Comparison of ENCODE assay signal across 8 cellular contexts in the genomic region with DNA sequence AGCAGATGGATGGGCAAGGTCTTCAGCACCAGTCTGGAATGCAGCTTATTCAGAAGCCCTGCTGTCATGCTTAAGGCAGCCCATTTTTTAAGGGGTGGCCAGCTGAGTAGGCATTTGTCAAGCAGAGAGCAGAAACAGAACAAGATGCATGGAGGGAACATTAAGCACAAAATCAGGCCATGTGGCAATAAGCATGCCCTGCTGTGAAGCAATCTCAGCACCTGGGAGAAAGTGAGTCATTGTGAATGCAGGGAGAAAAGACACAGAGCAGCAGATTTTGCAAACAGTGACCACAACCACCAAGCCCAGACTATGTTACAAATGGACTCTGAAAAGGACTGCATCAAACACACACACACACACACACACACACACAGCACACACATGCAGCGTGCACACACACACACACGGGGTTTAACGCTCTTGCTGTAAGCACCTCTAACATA.
DNase-seq lines count a peak whose midpoint lies in the region; ATAC-seq and TF ChIP-seq lines count a peak whose summit lies in the region.

No MANE protein-coding gene starts in this region.

- H3K36me3 Mint-ChIP-seq in immature natural killer cell = no peaks in the 10 kb centered on the region

- no peaks in the 10 kb centered on the region for H3K4me1 Mint-ChIP-seq in immature natural killer cell

- no peak for TF ChIP-seq CTCF in AG09319 (IDR thresholded peaks at IDR 0.05; ENCODE audit: low read depth, low read length)

- H3K27ac Mint-ChIP-seq in immature natural killer cell = no peak overlapping the region

- intact Hi-C loops in sciatic nerve (cut with DNase I) = no loop called here

- H3K4me3 Mint-ChIP-seq in immature natural killer cell = no peak overlapping the region

- H3K27me3 Mint-ChIP-seq in immature natural killer cell (ENCODE audit: low read depth in 3 of 3) = peaks cover 0 to 8% (median 5%) of the 10 kb centered on the region in 3 donors

- DNase-seq in AG09319 (ENCODE audit: extremely low read depth, low read depth) (peak; percentile 5), HT1080 (ENCODE audit: low read depth) (peak; percentile 93), T1000 (lab: John Stamatoyannopoulos, UW) (peak; percentile 60), iPS-NIHi11 (ENCODE audit: low spot score) (peak; percentile 61), immature natural killer cell (no peak), sciatic nerve (ENCODE audit: low spot score) (no peak), D341Med (ENCODE audit: low spot score) (no peak), activated T-cell treated with anti-CD3 and anti-CD28 coated beads for 4 hours (no peak)

- no peak for ATAC-seq in sciatic nerve

- H3K9me3 Mint-ChIP-seq in immature natural killer cell = peaks cover 4 to 14% (median 8%) of the 10 kb centered on the region in 6 donors

Comparison
In these comparisons a context has a peak if more than half of its experiments do, and no peak if none do; other contexts are left out.
1. DNase-seq: peak in AG09319 (single experiment), HT1080 (single experiment), T1000 (single experiment) and iPS-NIHi11 (single experiment); none in immature natural killer cell (0 of 3), sciatic nerve (single experiment), D341Med (single experiment) and activated T-cell treated with anti-CD3 and anti-CD28 coated beads for 4 hours (single experiment).